ENCODE assay signal across 8 cellular contexts in genomic region chr6:18997375-18997826, GRCh38.
DNase-seq lines count a peak whose midpoint lies in the region; TF ChIP-seq lines count a peak whose summit lies in the region.

No MANE protein-coding gene starts in this region.

- no peak overlapping the region for H3K27ac ChIP-seq in HEK293 (ENCODE audit: extremely low read depth, low read depth, low read length)
- H3K27ac ChIP-seq in VCaP = no peak overlapping the region
- no peak overlapping the region for H3K27ac ChIP-seq in dorsolateral prefrontal cortex

- no peak overlapping the region for H3K4me2 ChIP-seq in Loucy (ENCODE audit: low read depth, low read length, poor library complexity, severe bottlenecking)

- H3K9ac ChIP-seq in Loucy (ENCODE audit: low read depth, low read length, poor library complexity, severe bottlenecking) = no peak overlapping the region

- no peaks in the 10 kb centered on the region for H4K20me1 ChIP-seq in Loucy (ENCODE audit: insufficient read depth, low read length, poor library complexity, severe bottlenecking)

- H2AFZ ChIP-seq in Loucy (ENCODE audit: low read length) = no peak overlapping the region; the same call in 1 of the 2 replicates

- no peaks in the 10 kb centered on the region for H3K9me2 ChIP-seq in Loucy (replicated peaks; ENCODE audit: low read depth, low read length)

- no peak overlapping the region for H3K4me3 ChIP-seq in HEK293 (ENCODE audit: low read depth, low read length)
- H3K4me3 ChIP-seq in Loucy (ENCODE audit: low read length, poor library complexity, severe bottlenecking) = no peak overlapping the region
- no peak overlapping the region for H3K4me3 ChIP-seq in dorsolateral prefrontal cortex

- H3K79me2 ChIP-seq in Loucy (ENCODE audit: insufficient read depth, low read length) = no peaks in the 10 kb centered on the region

- H3K4me1 Mint-ChIP-seq in activated CD4-positive, alpha-beta T cell treated with anti-CD3 and anti-CD28 coated beads, Interleukin-2, amount 10 ng/mL, durations not matched to agents 7 days and 5 days = no peaks in the 10 kb centered on the region

- TF ChIP-seq CTCF in HEK293 (tag by site-specific recombination; IDR thresholded peaks at IDR 0.05) = peak; percentile 34; the same call in 1 of the 2 replicates
- peak; percentile 73 for TF ChIP-seq CTCF in Loucy (conservative IDR thresholded peaks at IDR 0.05; ENCODE audit: low read length)
- TF ChIP-seq CTCF in VCaP (conservative IDR thresholded peaks at IDR 0.05) = peak; percentile 69
- peak in 18 of 56 donors; percentile 10 to 39 (median 16) for TF ChIP-seq CTCF in dorsolateral prefrontal cortex (IDR thresholded peaks at IDR 0.05 in 54 of 56, conservative IDR thresholded peaks at IDR 0.05 in 2 of 56; ENCODE audit: low read depth in 1 of 56, partially characterized antibody in 56 of 56)

- CTCF ChIA-PET in activated CD4-positive, alpha-beta T cell treated with anti-CD3 and anti-CD28 coated beads, Interleukin-2, amount 10 ng/mL, durations not matched to agents 7 days and 5 days (lab: Charles Lee) = no interaction called here
- CTCF ChIA-PET in HEK293 (lab: Yijun Ruan, JAX) = interaction anchor here (0.6 to 1.6 kb wide), 19 partner anchors 10 to 1079 kb away, joined by 3 to 10 read pairs (median 4); no protein-coding TSS in a partner anchor

- no peaks in the 10 kb centered on the region for H3K36me3 Mint-ChIP-seq in activated CD4-positive, alpha-beta T cell treated with anti-CD3 and anti-CD28 coated beads, Interleukin-2, amount 10 ng/mL, durations not matched to agents 7 days and 5 days (ENCODE audit: low read depth)

- H3F3A ChIP-seq in Loucy (ENCODE audit: low read depth) = no peaks in the 10 kb centered on the region

- H3K36me3 ChIP-seq in HEK293 (ENCODE audit: control insufficient read depth in 2 of 2, insufficient read depth in 1 of 2, low read length in 2 of 2) (no peaks in the 10 kb centered on the region), Loucy (ENCODE audit: insufficient read depth, low read length) (no peaks in the 10 kb centered on the region)

- H3K4me3 Mint-ChIP-seq in activated CD4-positive, alpha-beta T cell treated with anti-CD3 and anti-CD28 coated beads, Interleukin-2, amount 10 ng/mL, durations not matched to agents 7 days and 5 days = no peak overlapping the region

- POLR2A ChIA-PET in activated CD4-positive, alpha-beta T cell treated with anti-CD3 and anti-CD28 coated beads, Interleukin-2, amount 10 ng/mL, durations not matched to agents 7 days and 5 days (lab: Charles Lee) = no interaction called here
- POLR2A ChIA-PET in HEK293 (lab: Yijun Ruan, JAX) = interaction anchor here (0.5 kb wide), 1 partner anchor 456 kb away, joined by 3 read pairs; no protein-coding TSS in a partner anchor

- H3K4me1 ChIP-seq in HEK293 (ENCODE audit: control insufficient read depth, insufficient read depth, low read length) (peaks cover 8% of the 10 kb centered on the region; the same call in 1 of the 2 replicates), Loucy (ENCODE audit: insufficient read depth, low read length, poor library complexity, severe bottlenecking) (no peaks in the 10 kb centered on the region)

- H3K9me3 ChIP-seq in HEK293 (ENCODE audit: control insufficient read depth, insufficient read depth, low read depth, low read length) = no peaks in the 10 kb centered on the region
- H3K9me3 ChIP-seq in Loucy (ENCODE audit: insufficient read depth, low read depth, low read length) = no peaks in the 10 kb centered on the region

- intact Hi-C loops in dorsolateral prefrontal cortex (cut with DNase I) = no loop called here

- H3K27me3 Mint-ChIP-seq in activated CD4-positive, alpha-beta T cell treated with anti-CD3 and anti-CD28 coated beads, Interleukin-2, amount 10 ng/mL, durations not matched to agents 7 days and 5 days = no peaks in the 10 kb centered on the region

- peak; percentile 5 for DNase-seq in activated CD4-positive, alpha-beta T cell treated with anti-CD3 and anti-CD28 coated beads, Interleukin-2, amount 10 ng/mL, durations not matched to agents 7 days and 5 days
- no peak for DNase-seq in activated CD4-positive, alpha-beta T cell treated with anti-CD3 and anti-CD28 coated beads for 4 hours
- DNase-seq in iPS-NIHi11 (ENCODE audit: low spot score) = peak; percentile 66
- DNase-seq in activated T-cell treated with anti-CD3 and anti-CD28 coated beads, Interleukin-2, amount 50 U/mL, for 48 hours = no peak
- no peak for DNase-seq in dorsolateral prefrontal cortex

- H3K27me3 ChIP-seq in Loucy (ENCODE audit: insufficient read depth, low read length, poor library complexity, severe bottlenecking) (no peaks in the 10 kb centered on the region), dorsolateral prefrontal cortex (peaks cover 0 to 5% (median 0%) of the 10 kb centered on the region in 45 donors)

- no peaks in the 10 kb centered on the region for H3K9me3 Mint-ChIP-seq in activated CD4-positive, alpha-beta T cell treated with anti-CD3 and anti-CD28 coated beads, Interleukin-2, amount 10 ng/mL, durations not matched to agents 7 days and 5 days

- no peak overlapping the region for H3K27ac Mint-ChIP-seq in activated CD4-positive, alpha-beta T cell treated with anti-CD3 and anti-CD28 coated beads, Interleukin-2, amount 10 ng/mL, durations not matched to agents 7 days and 5 days

TF ChIP-seq in HEK293, 187 proteins besides CTCF, POLR2A, EP300 and RAD21:
- TF ChIP-seq ZNF585B (tag by site-specific recombination; IDR thresholded peaks at IDR 0.05) (no peak), ZNF654 (tag by site-specific recombination; IDR thresholded peaks at IDR 0.05; ENCODE audit: low read depth) (peak; percentile 53), ZNF221 (tag by site-specific recombination; IDR thresholded peaks at IDR 0.05; ENCODE audit: borderline replicate concordance) (no peak)

Comparison
In these comparisons a context has a peak if more than half of its experiments do, and no peak if none do; other contexts are left out.
1. DNase-seq: peak in activated CD4-positive, alpha-beta T cell treated with anti-CD3 and anti-CD28 coated beads, Interleukin-2, amount 10 ng/mL, durations not matched to agents 7 days and 5 days (single experiment) and iPS-NIHi11 (single experiment); none in activated CD4-positive, alpha-beta T cell treated with anti-CD3 and anti-CD28 coated beads for 4 hours (0 of 2), activated T-cell treated with anti-CD3 and anti-CD28 coated beads, Interleukin-2, amount 50 U/mL, for 48 hours (0 of 2) and dorsolateral prefrontal cortex (0 of 10).